In the genomic region with DNA sequence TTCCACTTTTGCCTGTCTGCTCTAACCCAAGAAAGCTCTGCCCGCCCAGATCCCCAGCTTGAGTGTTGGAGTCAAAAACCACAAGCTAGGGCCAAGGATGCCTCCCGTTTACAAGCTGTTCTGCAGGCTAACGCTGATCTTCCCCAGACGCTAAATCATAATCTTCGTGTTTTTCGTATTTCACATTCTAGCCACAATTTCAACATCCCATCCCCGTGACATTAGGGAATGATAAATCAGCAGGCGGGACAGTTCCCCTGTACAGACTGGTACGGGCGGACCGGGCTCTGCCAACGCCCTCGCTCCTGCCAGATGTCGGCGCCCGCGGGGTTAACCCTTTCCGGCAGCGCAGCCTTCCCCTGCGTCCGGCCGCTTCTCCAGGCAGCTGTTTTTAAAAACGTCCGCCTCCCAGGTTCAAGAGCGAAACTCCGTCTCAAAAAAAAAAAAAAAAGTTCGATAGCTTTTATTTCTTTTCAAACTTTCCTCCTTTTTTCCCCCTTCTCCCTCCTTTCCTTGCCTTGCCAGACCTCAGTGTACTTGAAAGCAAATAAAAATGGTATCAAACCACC, we compare ENCODE assay signal across 8 cellular contexts.
A peak's percentile ranks its signal among the peaks of the same experiment; 100 is the strongest.
DNase-seq lines count a peak whose midpoint lies in the region; ATAC-seq lines count a peak whose summit lies in the region.

No MANE protein-coding gene starts in this region.

- no peak overlapping the region for H3K4me3 ChIP-seq in Karpas-422 (ENCODE audit: low read length)

- no peak overlapping the region for H3K4me2 ChIP-seq in Karpas-422 (ENCODE audit: low read depth, low read length, poor library complexity, severe bottlenecking)

- intact Hi-C loops in Right ventricle myocardium superior (cut with DNase I), result no loop called here

- no peak overlapping the region for H2AFZ ChIP-seq in Karpas-422 (ENCODE audit: low read length)

- in situ Hi-C loops in ACHN (cut with HindIII; ENCODE audit: low pct_ligation_motif_present, low pct_unique_long_range_greater_than_20kb, low sequenced_read_pairs), result no loop called here

- ATAC-seq in Right ventricle myocardium superior (ENCODE audit: poor library complexity) (peak; percentile 59), HG03139 (IDR thresholded peaks at IDR 0.05; ENCODE audit: unreplicated experiment) (no peak)

- H4K20me1 ChIP-seq in Karpas-422 (ENCODE audit: insufficient read depth, low read depth, low read length), result no peaks in the 10 kb centered on the region

- no peak overlapping the region for H3K9ac ChIP-seq in Karpas-422 (ENCODE audit: low read length)

- H3K27me3 ChIP-seq in Karpas-422 (ENCODE audit: low read length), result no peaks in the 10 kb centered on the region

- no peak overlapping the region for H3K27ac ChIP-seq in Karpas-422 (ENCODE audit: low read length)

- H3K4me1 ChIP-seq in Karpas-422 (ENCODE audit: low read length), result no peaks in the 10 kb centered on the region

- H3K9me3 ChIP-seq in Karpas-422 (ENCODE audit: low read length), result no peaks in the 10 kb centered on the region

- H3K79me2 ChIP-seq in Karpas-422 (ENCODE audit: low read length), result no peaks in the 10 kb centered on the region

- DNase-seq in ACHN (peak; percentile 37), HPDE6-E6E7 (ENCODE audit: extremely low spot score) (peak; percentile 39), Right ventricle myocardium superior (peak; percentile 48), pons (ENCODE audit: low spot score) (peak; percentile 80), Karpas-422 (no peak), HT-29 (ENCODE audit: low spot score) (no peak)
- DNase-seq in activated naive CD4-positive, alpha-beta T cell treated with anti-CD3 and anti-CD28 coated beads, Interleukin-2, amount 50 U/mL, for 16 hours, result peak; percentile 14

- H3K36me3 ChIP-seq in Karpas-422 (ENCODE audit: insufficient read depth, low read length), result no peaks in the 10 kb centered on the region

- H3K9me2 ChIP-seq in Karpas-422 (replicated peaks; ENCODE audit: insufficient read depth, low read length), result no peaks in the 10 kb centered on the region

Comparison
In these comparisons a context has a peak if more than half of its experiments do, and no peak if none do; other contexts are left out.
1. DNase-seq: peak in ACHN (single experiment), HPDE6-E6E7 (single experiment), activated naive CD4-positive, alpha-beta T cell treated with anti-CD3 and anti-CD28 coated beads, Interleukin-2, amount 50 U/mL, for 16 hours (single experiment), Right ventricle myocardium superior (single experiment) and pons (single experiment); none in Karpas-422 (single experiment) and HT-29 (single experiment).